ENCODE assay signal across 9 cellular contexts in the genomic region with DNA sequence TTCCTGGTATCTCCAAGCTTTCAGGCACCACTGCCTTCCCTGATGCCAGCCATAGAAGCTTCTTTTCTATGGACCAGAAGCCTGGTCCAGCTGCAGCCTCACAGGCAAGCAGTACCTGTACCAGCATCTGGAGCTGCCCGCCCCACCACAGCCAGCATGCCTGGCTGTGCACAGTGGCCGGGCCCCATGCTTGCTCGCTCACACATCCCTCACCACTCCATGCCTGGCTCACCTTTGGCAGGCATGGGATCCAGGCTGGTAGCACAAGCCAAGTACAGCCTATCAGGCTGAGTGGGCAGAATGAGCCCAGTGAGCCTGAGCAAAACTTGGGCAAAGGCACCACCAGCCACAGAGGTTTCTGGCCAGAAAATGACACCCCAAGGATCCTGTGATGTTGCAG.
"Had no signal": no experiment of that assay in that cellular context is flagged by ENCODE, and none has a peak within 500 bp of the region (broad histone marks: within the 10 kb centered on the region; RNA-seq: fewer than 3 reads in every experiment).

No MANE protein-coding gene starts in this region.

- H3K27ac ChIP-seq: GM23248, HL-60 had no signal

- DNase-seq: GM23248, GOT3, H7, HFFc6 had no signal

- H2AFZ ChIP-seq: GM23248 had no signal

- H3K36me3 ChIP-seq: HAP-1 had no signal

- H3K4me3 Mint-ChIP-seq: HFFc6 had no signal

- H3K27ac Mint-ChIP-seq: HFFc6, IgD-negative memory B cell had no signal

- H3K4me3 ChIP-seq: GM23248, HAP-1 had no signal

- H3K4me1 Mint-ChIP-seq: IgD-negative memory B cell had no signal

- H3K36me3 Mint-ChIP-seq: IgD-negative memory B cell had no signal

- H3K4me1 ChIP-seq: HAP-1 had no signal

- ATAC-seq: HCT116, HepG2 had no signal

- H3K9ac ChIP-seq: GM23248 had no signal
